ENCODE assay signal across 22 cellular contexts in genomic region chr6:57310817-57311157, GRCh38.
"Had no signal": no experiment of that assay in that cellular context is flagged by ENCODE, and none has a peak within 500 bp of the region (broad histone marks: within the 10 kb centered on the region; RNA-seq: fewer than 3 reads in every experiment).

No MANE protein-coding gene starts in this region.

- H3K4me1 Mint-ChIP-seq: natural killer cell; neural crest cell; stimulated activated effector memory CD8-positive, alpha-beta T cell treated with anti-CD3 and anti-CD28 coated beads, Interleukin-12 subunit alpha, Interleukin-12 subunit beta, amount 100 ng/mL, for 72 hours had no signal

- ATAC-seq: gastrocnemius medialis; heart right ventricle; left lobe of liver; mucosa of descending colon; natural killer cell; pancreas; sciatic nerve; stimulated activated effector memory CD8-positive, alpha-beta T cell treated with anti-CD3 and anti-CD28 coated beads, Interleukin-12 subunit alpha, Interleukin-12 subunit beta, amount 100 ng/mL, for 72 hours had no signal

- H3K4me2 ChIP-seq: smooth muscle cell had no signal

- H3K27ac ChIP-seq: dorsolateral prefrontal cortex, gastrocnemius medialis, heart right ventricle, pancreas, prostate gland, stomach, thoracic aorta, transverse colon had no signal

- H3K36me3 Mint-ChIP-seq: natural killer cell; stimulated activated effector memory CD8-positive, alpha-beta T cell treated with anti-CD3 and anti-CD28 coated beads, Interleukin-12 subunit alpha, Interleukin-12 subunit beta, amount 100 ng/mL, for 72 hours had no signal

- H3K4me3 ChIP-seq: dorsolateral prefrontal cortex, gastrocnemius medialis, heart right ventricle, mucosa of descending colon, pancreas, prostate gland, smooth muscle cell, stomach, thoracic aorta, transverse colon had no signal

- H3K9me3 Mint-ChIP-seq: natural killer cell; neural crest cell; stimulated activated effector memory CD8-positive, alpha-beta T cell treated with anti-CD3 and anti-CD28 coated beads, Interleukin-12 subunit alpha, Interleukin-12 subunit beta, amount 100 ng/mL, for 72 hours had no signal

- H3K36me3 ChIP-seq: gastrocnemius medialis, heart right ventricle, pancreas, prostate gland, stomach, thoracic aorta, transverse colon had no signal

- H3K27me3 ChIP-seq: dorsolateral prefrontal cortex, gastrocnemius medialis, heart right ventricle, stomach, transverse colon had no signal

- FAIRE-seq: pancreas had no signal

- DNase-seq: caudate nucleus; cortex of kidney; dorsolateral prefrontal cortex; effector CD8-positive, alpha-beta T cell; gastrocnemius medialis; heart right ventricle; islet precursor cell; mucosa of descending colon; natural killer cell; stimulated activated CD4-positive, alpha-beta T cell treated with anti-CD3 and anti-CD28 coated beads, Interleukin-4, amount 100 ng/mL, for 1 hour; stimulated activated CD8-positive, alpha-beta memory T cell treated with anti-CD3 and anti-CD28 coated beads, Interleukin-4, amount 100 ng/mL, for 48 hours; stomach; substantia nigra; transverse colon had no signal

- H3K9me3 ChIP-seq: gastrocnemius medialis, heart right ventricle, mucosa of descending colon, pancreas, prostate gland, stomach, thoracic aorta, transverse colon had no signal

- H3K4me3 Mint-ChIP-seq: natural killer cell; neural crest cell; stimulated activated effector memory CD8-positive, alpha-beta T cell treated with anti-CD3 and anti-CD28 coated beads, Interleukin-12 subunit alpha, Interleukin-12 subunit beta, amount 100 ng/mL, for 72 hours had no signal

- H3K4me1 ChIP-seq: pancreas had no signal

- H3K27ac Mint-ChIP-seq: natural killer cell; stimulated activated effector memory CD8-positive, alpha-beta T cell treated with anti-CD3 and anti-CD28 coated beads, Interleukin-12 subunit alpha, Interleukin-12 subunit beta, amount 100 ng/mL, for 72 hours had no signal
